ENCODE assay signal across 23 cellular contexts in genomic region chr7:122082160-122082559, GRCh38.
"Had no signal": no experiment of that assay in that cellular context is flagged by ENCODE, and none has a peak within 500 bp of the region (broad histone marks: within the 10 kb centered on the region; RNA-seq: fewer than 3 reads in every experiment).

No MANE protein-coding gene starts in this region.

- H3K27me3 Mint-ChIP-seq: dendritic cell treated with granulocyte-macrophage colony-stimulating factor and Interleukin-4, amounts not matched to agents 40 ng/mL and 50 ng/mL, for 4 days; naive B cell; natural killer cell treated with Interleukin-12 subunit alpha and Interleukin-12 subunit beta and Interleukin-15 and Interleukin-18, amount 100 ng/mL, for 72 hours had no signal

- H3K79me2 ChIP-seq: parathyroid adenoma had no signal

- H3K36me3 Mint-ChIP-seq: natural killer cell treated with Interleukin-12 subunit alpha and Interleukin-12 subunit beta and Interleukin-15 and Interleukin-18, amount 100 ng/mL, for 72 hours; stimulated activated effector memory CD8-positive, alpha-beta T cell treated with anti-CD3 and anti-CD28 coated beads, Interleukin-12 subunit alpha, Interleukin-12 subunit beta, amount 100 ng/mL, for 72 hours had no signal

- H3K36me3 ChIP-seq: colonic mucosa had no signal

- H3K9ac ChIP-seq: parathyroid adenoma had no signal

- H3K9me3 Mint-ChIP-seq: dendritic cell treated with granulocyte-macrophage colony-stimulating factor and Interleukin-4, amounts not matched to agents 40 ng/mL and 50 ng/mL, for 4 days; naive B cell; natural killer cell treated with Interleukin-12 subunit alpha and Interleukin-12 subunit beta and Interleukin-15 and Interleukin-18, amount 100 ng/mL, for 72 hours; neural crest cell had no signal

- H3K4me3 Mint-ChIP-seq: dendritic cell treated with granulocyte-macrophage colony-stimulating factor and Interleukin-4, amounts not matched to agents 40 ng/mL and 50 ng/mL, for 4 days; mesothelial cell of epicardium; naive B cell; natural killer cell treated with Interleukin-12 subunit alpha and Interleukin-12 subunit beta and Interleukin-15 and Interleukin-18, amount 100 ng/mL, for 72 hours; neural crest cell; stimulated activated effector memory CD8-positive, alpha-beta T cell treated with anti-CD3 and anti-CD28 coated beads, Interleukin-12 subunit alpha, Interleukin-12 subunit beta, amount 100 ng/mL, for 72 hours had no signal

- H3K27me3 ChIP-seq: colonic mucosa, right atrium auricular region, stomach, thyroid gland, vagina had no signal

- H3K4me1 Mint-ChIP-seq: naive B cell; stimulated activated effector memory CD8-positive, alpha-beta T cell treated with anti-CD3 and anti-CD28 coated beads, Interleukin-12 subunit alpha, Interleukin-12 subunit beta, amount 100 ng/mL, for 72 hours had no signal

- DNase-seq: colonic mucosa; effector CD8-positive, alpha-beta T cell; head of caudate nucleus; left ventricle myocardium superior; lower lobe of right lung; mucosa of descending colon; naive B cell; stimulated activated CD4-positive, alpha-beta T cell treated with anti-CD3 and anti-CD28 coated beads, Interleukin-2, amount 100 ng/mL, for 24 hours; stimulated activated CD4-positive, alpha-beta T cell treated with anti-CD3 and anti-CD28 coated beads, Interleukin-4, amount 100 ng/mL, for 24 hours; stimulated activated naive CD4-positive, alpha-beta T cell treated with Interleukin-2 at 50 U/mL for 16 hours; stomach; thyroid gland; trophoblast cell had no signal

- H2AFZ ChIP-seq: parathyroid adenoma had no signal

- ATAC-seq: left ventricle myocardium superior; lower lobe of right lung; mucosa of descending colon; natural killer cell treated with Interleukin-12 subunit alpha and Interleukin-12 subunit beta and Interleukin-15 and Interleukin-18, amount 100 ng/mL, for 72 hours; sciatic nerve; stimulated activated effector memory CD8-positive, alpha-beta T cell treated with anti-CD3 and anti-CD28 coated beads, Interleukin-12 subunit alpha, Interleukin-12 subunit beta, amount 100 ng/mL, for 72 hours had no signal

- H3K4me1 ChIP-seq: colonic mucosa, lower lobe of right lung, parathyroid adenoma, prostate gland, right atrium auricular region, stomach, thyroid gland, vagina had no signal

- H3K27ac Mint-ChIP-seq: dendritic cell treated with granulocyte-macrophage colony-stimulating factor and Interleukin-4, amounts not matched to agents 40 ng/mL and 50 ng/mL, for 4 days; mesothelial cell of epicardium; naive B cell; natural killer cell treated with Interleukin-12 subunit alpha and Interleukin-12 subunit beta and Interleukin-15 and Interleukin-18, amount 100 ng/mL, for 72 hours; stimulated activated effector memory CD8-positive, alpha-beta T cell treated with anti-CD3 and anti-CD28 coated beads, Interleukin-12 subunit alpha, Interleukin-12 subunit beta, amount 100 ng/mL, for 72 hours had no signal

- H3K27ac ChIP-seq: colonic mucosa, lower lobe of right lung, parathyroid adenoma, prostate gland, right atrium auricular region, stomach, thyroid gland, vagina had no signal

- H3K4me3 ChIP-seq: colonic mucosa, lower lobe of right lung, mucosa of descending colon, prostate gland, right atrium auricular region, stomach, thyroid gland, vagina had no signal

- H3K9me3 ChIP-seq: colonic mucosa, lower lobe of right lung, mucosa of descending colon, prostate gland, right atrium auricular region, stomach, thyroid gland, vagina had no signal
